Comparison of ENCODE assay signal across 10 cellular contexts in genomic region chr7:100719523-100720319, GRCh38. TPM values are rescaled to one million over a fixed set of nuclear protein-coding genes. Genes with fewer than 3 reads are reported as not detected.
DNase-seq lines count a peak whose midpoint lies in the region; ATAC-seq, FAIRE-seq and TF ChIP-seq lines count a peak whose summit lies in the region.
"Had no signal": no experiment of that assay in that cellular context is flagged by ENCODE, and none has a peak within 500 bp of the region (broad histone marks: within the 10 kb centered on the region; RNA-seq: fewer than 3 reads in every experiment).

No MANE protein-coding gene starts in this region.

- peaks cover 3% of the 10 kb centered on the region for H3K4me1 Mint-ChIP-seq in activated naive CD8-positive, alpha-beta T cell (ENCODE audit: low read depth)
- no peaks in the 10 kb centered on the region for H3K4me1 Mint-ChIP-seq in activated naive CD8-positive, alpha-beta T cell treated with anti-CD3 and anti-CD28 coated beads, Interleukin-2, amount 50 U/mL, for 24 hours

- H3K4me1 ChIP-seq in iPS-15b (ENCODE audit: control insufficient read depth, insufficient read depth, low read length): no peaks in the 10 kb centered on the region

- H3K4me3 ChIP-seq in WERI-Rb-1 (ENCODE audit: low read depth, low read length) (no peak overlapping the region), iPS-15b (ENCODE audit: low read depth, low read length) (peak overlapping the region; percentile 31)

- no peak for ATAC-seq in activated naive CD8-positive, alpha-beta T cell treated with anti-CD3 and anti-CD28 coated beads, Interleukin-2, amount 50 U/mL, for 24 hours

- H3K36me3 ChIP-seq in WERI-Rb-1: no peaks in the 10 kb centered on the region
- no peaks in the 10 kb centered on the region for H3K36me3 ChIP-seq in iPS-15b (ENCODE audit: control insufficient read depth, insufficient read depth, low read length)

- H3K9me3 ChIP-seq in WERI-Rb-1 (ENCODE audit: severe bottlenecking): no peaks in the 10 kb centered on the region
- no peaks in the 10 kb centered on the region for H3K9me3 ChIP-seq in iPS-15b (ENCODE audit: control insufficient read depth, insufficient read depth, low read length)

- peaks cover 59% of the 10 kb centered on the region for H3K27me3 ChIP-seq in WERI-Rb-1 (ENCODE audit: insufficient read depth, low read depth, severe bottlenecking)
- peaks cover 22% of the 10 kb centered on the region for H3K27me3 ChIP-seq in iPS-15b (ENCODE audit: control insufficient read depth, insufficient read depth, low read length)

- TF ChIP-seq CTCF in WERI-Rb-1 (IDR thresholded peaks at IDR 0.05; ENCODE audit: low read depth, low read length): peak; percentile 21; the same call in 1 of the 2 replicates

- H3K9ac ChIP-seq in iPS-15b (ENCODE audit: low read depth, low read length): no peak overlapping the region

- no peak for FAIRE-seq in frontal cortex (lab: Jason Lieb, UNC)

- peaks cover 30% of the 10 kb centered on the region for H3K27me3 Mint-ChIP-seq in activated naive CD8-positive, alpha-beta T cell
- H3K27me3 Mint-ChIP-seq in activated naive CD8-positive, alpha-beta T cell treated with anti-CD3 and anti-CD28 coated beads, Interleukin-2, amount 50 U/mL, for 24 hours: peaks cover 35% of the 10 kb centered on the region

- no peak for DNase-seq in activated naive CD8-positive, alpha-beta T cell treated with anti-CD3 and anti-CD28 coated beads, Interleukin-2, amount 50 U/mL, for 24 hours
- DNase-seq in WERI-Rb-1 (no peak), substantia nigra (lab: John Stamatoyannopoulos, UW) (no peak), nucleus accumbens (lab: John Stamatoyannopoulos, UW) (no peak), frontal cortex (ENCODE audit: low spot score in 2 of 2) (no peak)
- no peak for DNase-seq in activated CD4-positive, alpha-beta T cell treated with anti-CD3 and anti-CD28 coated beads, Interleukin-2, amount 50 U/mL, for 48 hours
- DNase-seq: activated naive CD4-positive, alpha-beta T cell treated with anti-CD3 and anti-CD28 coated beads for 36 hours had no signal

- peaks cover 8% of the 10 kb centered on the region for H3K36me3 Mint-ChIP-seq in activated naive CD8-positive, alpha-beta T cell
- no peaks in the 10 kb centered on the region for H3K36me3 Mint-ChIP-seq in activated naive CD8-positive, alpha-beta T cell treated with anti-CD3 and anti-CD28 coated beads, Interleukin-2, amount 50 U/mL, for 24 hours (ENCODE audit: low read depth)

- no peak overlapping the region for H3K27ac Mint-ChIP-seq in activated naive CD8-positive, alpha-beta T cell
- H3K27ac Mint-ChIP-seq in activated naive CD8-positive, alpha-beta T cell treated with anti-CD3 and anti-CD28 coated beads, Interleukin-2, amount 50 U/mL, for 24 hours: no peak overlapping the region
- H3K27ac Mint-ChIP-seq: activated naive CD4-positive, alpha-beta T cell treated with anti-CD3 and anti-CD28 coated beads for 36 hours; B cell had no signal

- no peaks in the 10 kb centered on the region for H3K9me3 Mint-ChIP-seq in activated naive CD8-positive, alpha-beta T cell (ENCODE audit: low read depth)
- no peaks in the 10 kb centered on the region for H3K9me3 Mint-ChIP-seq in activated naive CD8-positive, alpha-beta T cell treated with anti-CD3 and anti-CD28 coated beads, Interleukin-2, amount 50 U/mL, for 24 hours
- H3K9me3 Mint-ChIP-seq: activated naive CD4-positive, alpha-beta T cell treated with anti-CD3 and anti-CD28 coated beads for 36 hours had no signal

- H3K4me3 Mint-ChIP-seq in activated naive CD8-positive, alpha-beta T cell: peak overlapping the region; percentile 20
- H3K4me3 Mint-ChIP-seq in activated naive CD8-positive, alpha-beta T cell treated with anti-CD3 and anti-CD28 coated beads, Interleukin-2, amount 50 U/mL, for 24 hours: no peak overlapping the region
- H3K4me3 Mint-ChIP-seq: activated naive CD4-positive, alpha-beta T cell treated with anti-CD3 and anti-CD28 coated beads for 36 hours; B cell had no signal

- no peak overlapping the region for H3K27ac ChIP-seq in WERI-Rb-1
- H3K27ac ChIP-seq in substantia nigra (ENCODE audit: low read depth, low read length, poor library complexity, severe bottlenecking): no peak overlapping the region

RNA-seq across cellular contexts. Expression of gene EPO, which starts 0.5 kb away (rescaled TPM):
- total RNA-seq in frontal cortex: not detected
- total RNA-seq: activated naive CD4-positive, alpha-beta T cell treated with anti-CD3 and anti-CD28 coated beads for 36 hours; B cell had no signal

RNA-seq across cellular contexts. Expression of gene ZAN, which starts 13.7 kb away (rescaled TPM):
- not detected for total RNA-seq in frontal cortex
- total RNA-seq: activated naive CD4-positive, alpha-beta T cell treated with anti-CD3 and anti-CD28 coated beads for 36 hours; B cell had no signal

RNA-seq across cellular contexts. Expression of gene POP7, which starts 13.8 kb away (rescaled TPM):
- 52.6 TPM for total RNA-seq in frontal cortex

RNA-seq across cellular contexts. Expression of gene GIGYF1, which starts 25.7 kb away (rescaled TPM):
- 15.1 TPM for total RNA-seq in frontal cortex

RNA-seq across cellular contexts. Expression of gene GNB2, which starts 46.2 kb away (rescaled TPM):
- total RNA-seq in frontal cortex: 72.6 TPM
